14 cellular contexts compared by ENCODE assay signal in the genomic region with DNA sequence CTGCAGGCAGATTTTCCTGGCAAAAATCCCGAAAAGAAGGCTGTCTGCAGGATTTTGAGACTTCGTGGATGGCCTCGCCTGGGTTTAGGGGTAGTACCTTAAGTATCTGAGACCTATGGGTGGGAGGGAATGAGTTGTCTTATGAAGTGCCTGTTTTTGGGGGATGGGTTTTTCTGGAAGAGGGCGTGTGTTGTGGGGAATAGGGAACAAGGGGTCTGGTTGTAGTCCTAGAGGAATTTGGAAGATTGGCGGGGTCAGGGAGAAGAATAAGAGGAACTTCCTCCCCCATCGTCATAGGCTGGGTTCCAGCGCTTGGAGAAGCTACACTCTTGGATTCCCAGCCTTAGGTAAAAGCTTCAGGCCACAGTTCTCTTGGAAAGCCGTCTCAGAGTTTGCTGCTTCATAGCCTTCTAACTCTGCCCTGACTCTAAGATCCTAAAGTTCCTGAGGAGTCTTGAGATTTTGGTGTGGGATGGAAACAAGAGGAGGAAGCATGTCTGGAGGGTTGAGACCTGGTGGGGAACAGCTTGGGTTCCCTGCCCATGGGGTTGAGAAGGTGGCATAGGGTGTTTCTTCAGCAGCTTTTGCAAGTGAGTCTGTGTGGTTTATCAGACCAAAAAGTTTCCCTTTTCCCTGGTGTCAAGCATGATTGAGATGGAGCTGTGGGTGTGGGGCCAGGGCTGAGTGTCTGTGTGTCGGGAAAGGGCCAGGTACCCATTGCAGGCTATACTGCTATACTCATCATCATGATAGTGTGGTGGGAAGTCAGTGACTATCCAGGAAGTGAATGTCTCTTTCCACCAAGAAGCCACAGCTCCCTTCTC. TPM values are rescaled to one million over a fixed set of nuclear protein-coding genes. Genes with fewer than 3 reads are reported as not detected.
DNase-seq lines count a peak whose midpoint lies in the region; ATAC-seq and TF ChIP-seq lines count a peak whose summit lies in the region.
"Had no signal": no experiment of that assay in that cellular context is flagged by ENCODE, and none has a peak within 500 bp of the region (broad histone marks: within the 10 kb centered on the region; RNA-seq: fewer than 3 reads in every experiment).

No MANE protein-coding gene starts in this region.

- no peaks in the 10 kb centered on the region for H3K4me1 ChIP-seq in colonic mucosa

- H3K27ac ChIP-seq in colonic mucosa: no peak overlapping the region
- H3K27ac ChIP-seq: brain microvascular endothelial cell had no signal

- DNase-seq in activated naive CD8-positive, alpha-beta T cell treated with anti-CD3 and anti-CD28 coated beads for 36 hours: no peak
- peak; percentile 13 for DNase-seq in colonic mucosa
- DNase-seq in mesothelial cell of epicardium (ENCODE audit: low spot score in 2 of 2, unreplicated experiment in 2 of 2): peak in 1 of 2 experiments; percentile 31
- no peak for DNase-seq in type B pancreatic cell (ENCODE audit: extremely low spot score, unreplicated experiment)
- DNase-seq in kidney glomerular epithelial cell (lab: John Stamatoyannopoulos, UW): no peak
- no peak for DNase-seq in NK-92 treated with Interleukin-12 subunit alpha and Interleukin-12 subunit beta, amount 100 ng/mL, for 24 hours (lab: John Stamatoyannopoulos, UW)
- DNase-seq: activated T-cell treated with anti-CD3 and anti-CD28 coated beads for 4 hours, brain microvascular endothelial cell, NCI-H2107 had no signal

- peak overlapping the region; percentile 80 for H3K4me3 Mint-ChIP-seq in activated naive CD8-positive, alpha-beta T cell
- H3K4me3 Mint-ChIP-seq in activated naive CD8-positive, alpha-beta T cell treated with anti-CD3 and anti-CD28 coated beads for 36 hours: no peak overlapping the region
- H3K4me3 Mint-ChIP-seq in mesothelial cell of epicardium (peak overlapping the region; percentile 81), type B pancreatic cell (peak overlapping the region; percentile 90)

- H3K4me3 ChIP-seq in colonic mucosa: no peak overlapping the region

- H3K36me3 ChIP-seq in colonic mucosa: no peaks in the 10 kb centered on the region
- H3K36me3 ChIP-seq: brain microvascular endothelial cell had no signal

- no peak for ATAC-seq in HG03565 (IDR thresholded peaks at IDR 0.05; ENCODE audit: unreplicated experiment)
- ATAC-seq: HCT116 had no signal

- H3K27ac Mint-ChIP-seq in activated naive CD8-positive, alpha-beta T cell: no peak overlapping the region
- H3K27ac Mint-ChIP-seq in activated naive CD8-positive, alpha-beta T cell treated with anti-CD3 and anti-CD28 coated beads for 36 hours: no peak overlapping the region
- H3K27ac Mint-ChIP-seq in mesothelial cell of epicardium: peak overlapping the region; percentile 21
- peak overlapping the region; percentile 58 for H3K27ac Mint-ChIP-seq in type B pancreatic cell

- H3K27me3 Mint-ChIP-seq in activated naive CD8-positive, alpha-beta T cell: peaks cover 5% of the 10 kb centered on the region
- peaks cover 15% of the 10 kb centered on the region for H3K27me3 Mint-ChIP-seq in activated naive CD8-positive, alpha-beta T cell treated with anti-CD3 and anti-CD28 coated beads for 36 hours
- no peaks in the 10 kb centered on the region for H3K27me3 Mint-ChIP-seq in mesothelial cell of epicardium (ENCODE audit: low read depth)
- H3K27me3 Mint-ChIP-seq in type B pancreatic cell: no peaks in the 10 kb centered on the region

- intact Hi-C loops in colonic mucosa (cut with DNase I): no loop called here

- H3K36me3 Mint-ChIP-seq in activated naive CD8-positive, alpha-beta T cell: no peaks in the 10 kb centered on the region
- H3K36me3 Mint-ChIP-seq in activated naive CD8-positive, alpha-beta T cell treated with anti-CD3 and anti-CD28 coated beads for 36 hours: no peaks in the 10 kb centered on the region
- H3K36me3 Mint-ChIP-seq in mesothelial cell of epicardium: no peaks in the 10 kb centered on the region
- H3K36me3 Mint-ChIP-seq in type B pancreatic cell: peaks cover 5% of the 10 kb centered on the region

- TF ChIP-seq CTCF in colonic mucosa (IDR thresholded peaks at IDR 0.05) (no peak), mesothelial cell of epicardium (IDR thresholded peaks at IDR 0.05; ENCODE audit: unreplicated experiment) (no peak), type B pancreatic cell (conservative IDR thresholded peaks at IDR 0.05) (no peak)

- H3K9me3 ChIP-seq in colonic mucosa: no peaks in the 10 kb centered on the region
- H3K9me3 ChIP-seq: A549 had no signal

- no peaks in the 10 kb centered on the region for H3K9me3 Mint-ChIP-seq in activated naive CD8-positive, alpha-beta T cell (ENCODE audit: low read depth)
- H3K9me3 Mint-ChIP-seq in activated naive CD8-positive, alpha-beta T cell treated with anti-CD3 and anti-CD28 coated beads for 36 hours: no peaks in the 10 kb centered on the region
- H3K9me3 Mint-ChIP-seq in mesothelial cell of epicardium: no peaks in the 10 kb centered on the region
- H3K9me3 Mint-ChIP-seq in type B pancreatic cell: no peaks in the 10 kb centered on the region

- peaks cover 11% of the 10 kb centered on the region for H3K4me1 Mint-ChIP-seq in activated naive CD8-positive, alpha-beta T cell (ENCODE audit: low read depth)
- H3K4me1 Mint-ChIP-seq in activated naive CD8-positive, alpha-beta T cell treated with anti-CD3 and anti-CD28 coated beads for 36 hours: peaks cover 2% of the 10 kb centered on the region
- peaks cover 52% of the 10 kb centered on the region for H3K4me1 Mint-ChIP-seq in mesothelial cell of epicardium
- H3K4me1 Mint-ChIP-seq in type B pancreatic cell (ENCODE audit: unreplicated experiment): peaks cover 66% of the 10 kb centered on the region

- no peak overlapping the region for H3K9ac ChIP-seq in colonic mucosa (ENCODE audit: low read depth in 2 of 2, low read length in 2 of 2)

- H3K27me3 ChIP-seq in colonic mucosa: no peaks in the 10 kb centered on the region

RNA-seq across cellular contexts. Expression of gene VANGL2, which starts 1.8 kb away (rescaled TPM):
- under 1 TPM; 0.24 to 0.31 TPM for total RNA-seq in activated naive CD8-positive, alpha-beta T cell treated with anti-CD3 and anti-CD28 coated beads for 36 hours
- 10 to 100 TPM in 1 of 2 donors, 1 to 10 TPM in 1; 3.9 to 10.3 TPM for total RNA-seq in colonic mucosa
- 55.5 to 59.5 TPM (median 57.2 TPM) in 3 replicates for total RNA-seq in mesothelial cell of epicardium
- total RNA-seq in type B pancreatic cell (ENCODE audit: low replicate concordance): 19.8 and 67.3 TPM in 2 replicates

RNA-seq across cellular contexts. Expression of gene NHLH1, which starts 35.3 kb away (rescaled TPM):
- under 1 TPM; 0.34 to 0.52 TPM for total RNA-seq in activated naive CD8-positive, alpha-beta T cell treated with anti-CD3 and anti-CD28 coated beads for 36 hours
- under 1 TPM in 1 of 2 donors, not detected in 1; 0.12 TPM for total RNA-seq in colonic mucosa
- total RNA-seq in mesothelial cell of epicardium: 0.27 to 0.38 TPM (median 0.32 TPM) in 3 replicates
- total RNA-seq in type B pancreatic cell (ENCODE audit: low replicate concordance): 0.48 and 2.2 TPM in 2 replicates
- total RNA-seq: LHCN-M2 had no signal

RNA-seq across cellular contexts. Expression of gene NCSTN, which starts 59.0 kb away (rescaled TPM):
- 10 to 100 TPM; 49.5 to 53.5 TPM for total RNA-seq in activated naive CD8-positive, alpha-beta T cell treated with anti-CD3 and anti-CD28 coated beads for 36 hours
- total RNA-seq in colonic mucosa (10 to 100 TPM; 83.5 to 88.0 TPM), mesothelial cell of epicardium (94.6 to 106 TPM (median 104 TPM) in 3 replicates), type B pancreatic cell (ENCODE audit: low replicate concordance) (103 and 104 TPM in 2 replicates)

RNA-seq across cellular contexts. Expression of gene COPA, which starts 59.1 kb away (rescaled TPM):
- 100 to 1,000 TPM; 110 to 119 TPM for total RNA-seq in activated naive CD8-positive, alpha-beta T cell treated with anti-CD3 and anti-CD28 coated beads for 36 hours
- 100 to 1,000 TPM; 154 to 163 TPM for total RNA-seq in colonic mucosa
- 178 to 183 TPM (median 180 TPM) in 3 replicates for total RNA-seq in mesothelial cell of epicardium
- total RNA-seq in type B pancreatic cell (ENCODE audit: low replicate concordance): 174 and 226 TPM in 2 replicates

Comparison
In these comparisons a context has a peak if more than half of its experiments do, and no peak if none do; other contexts are left out.
1. H3K27ac Mint-ChIP-seq: peak in mesothelial cell of epicardium (single experiment) and type B pancreatic cell (single experiment); none in activated naive CD8-positive, alpha-beta T cell (single experiment) and activated naive CD8-positive, alpha-beta T cell treated with anti-CD3 and anti-CD28 coated beads for 36 hours (single experiment).